In the genomic region with DNA sequence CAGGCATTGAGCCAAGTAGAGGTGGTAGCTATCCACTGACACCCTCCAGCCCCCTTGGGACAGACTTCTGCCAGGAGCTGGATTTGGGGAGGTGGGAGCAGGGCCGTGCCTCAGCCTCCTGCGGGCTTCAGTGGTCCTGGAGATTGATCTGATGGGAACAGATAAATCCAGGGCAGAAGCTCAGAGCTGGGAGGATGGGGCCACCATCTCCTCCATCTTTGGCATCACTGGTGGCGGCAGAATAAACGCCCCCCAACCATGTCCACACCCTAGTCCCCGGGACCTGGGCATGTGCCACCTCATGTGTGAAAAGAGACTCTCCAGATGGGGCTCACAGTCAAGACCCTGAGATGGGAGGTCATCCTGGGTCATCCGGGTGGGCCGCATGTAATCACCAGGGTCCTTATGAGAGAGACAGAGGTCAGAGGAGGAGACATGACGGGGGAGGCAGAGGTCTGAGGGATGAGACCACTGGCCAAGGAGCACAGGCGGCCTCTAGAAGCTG, we compare ENCODE assay signal across 20 cellular contexts.
A peak's percentile ranks its signal among the peaks of the same experiment; 100 is the strongest.
DNase-seq lines count a peak whose midpoint lies in the region; ATAC-seq and TF ChIP-seq lines count a peak whose summit lies in the region.
"Had no signal": no experiment of that assay in that cellular context is flagged by ENCODE, and none has a peak within 500 bp of the region (broad histone marks: within the 10 kb centered on the region; RNA-seq: fewer than 3 reads in every experiment).

No MANE protein-coding gene starts in this region.

- no peaks in the 10 kb centered on the region for H3K36me3 ChIP-seq in right atrium auricular region
- no peaks in the 10 kb centered on the region for H3K36me3 ChIP-seq in esophagus muscularis mucosa
- no peaks in the 10 kb centered on the region for H3K36me3 ChIP-seq in vagina
- no peaks in the 10 kb centered on the region for H3K36me3 ChIP-seq in GM23248 (ENCODE audit: low read depth)

- H3K4me1 ChIP-seq in right atrium auricular region (no peaks in the 10 kb centered on the region), esophagus muscularis mucosa (no peaks in the 10 kb centered on the region), vagina (no peaks in the 10 kb centered on the region), GM23248 (ENCODE audit: insufficient read depth) (no peaks in the 10 kb centered on the region)
- H3K4me1 ChIP-seq: Caco-2 had no signal

- TF ChIP-seq EP300 in esophagus muscularis mucosa (IDR thresholded peaks at IDR 0.05): no peak

- H3K9me2 ChIP-seq in GM23248 (ENCODE audit: insufficient read depth): no peaks in the 10 kb centered on the region

- DNase-seq in right atrium auricular region (ENCODE audit: low spot score) (peak; percentile 32), Right ventricle myocardium superior (no peak), esophagus muscularis mucosa (ENCODE audit: extremely low spot score) (peak; percentile 72), osteocyte (ENCODE audit: extremely low spot score, unreplicated experiment) (peak; percentile 65), vagina (ENCODE audit: extremely low spot score in 2 of 2) (peak; percentile 37 to 95), GM23248 (no peak)
- DNase-seq: Caco-2; CD4-positive, CD25-positive, alpha-beta regulatory T cell; EL; H9; NCI-H1417; NCI-H187 treated with DMSO at 0.1 percent for 48 hours; NCI-H2171; NCI-H446; NK-92 treated with Interleukin-12 subunit alpha and Interleukin-12 subunit beta, amount 100 ng/mL, for 24 hours; SIG-M5 had no signal

- no peak overlapping the region for H3K4me2 ChIP-seq in GM23248 (ENCODE audit: unreplicated experiment)

- H3K9me3 ChIP-seq in right atrium auricular region (no peaks in the 10 kb centered on the region), esophagus muscularis mucosa (no peaks in the 10 kb centered on the region), vagina (no peaks in the 10 kb centered on the region), GM23248 (ENCODE audit: low read depth) (no peaks in the 10 kb centered on the region)
- H3K9me3 ChIP-seq: Caco-2 had no signal

- TF ChIP-seq CTCF in right atrium auricular region (IDR thresholded peaks at IDR 0.05): no peak
- no peak for TF ChIP-seq CTCF in esophagus muscularis mucosa (IDR thresholded peaks at IDR 0.05)
- no peak for TF ChIP-seq CTCF in osteocyte (IDR thresholded peaks at IDR 0.05)
- TF ChIP-seq CTCF in vagina (IDR thresholded peaks at IDR 0.05): no peak

- intact Hi-C loops in Right ventricle myocardium superior (cut with DNase I): no loop called here
- intact Hi-C loops in esophagus muscularis mucosa (cut with DNase I): no loop called here
- intact Hi-C loops in vagina (cut with DNase I): no loop called here

- WGBS in esophagus muscularis mucosa: 96% methylated on average over 6 of the region's 9 CpGs
- 45 to 53% methylated on average over 9 of the region's 9 CpGs for WGBS in GM23248 (ENCODE audit: low coverage in 1 of 2, low lambda C conversion rate in 2 of 2, missing lambda C conversion rate in 2 of 2), 2 experiments

- H3K27ac Mint-ChIP-seq in osteocyte (ENCODE audit: unreplicated experiment): no peak overlapping the region
- H3K27ac Mint-ChIP-seq: CD4-positive, CD25-positive, alpha-beta regulatory T cell; H9; IgD-negative memory B cell had no signal

- H3K27me3 ChIP-seq in right atrium auricular region (no peaks in the 10 kb centered on the region), esophagus muscularis mucosa (peaks cover 0 to 7% (median 0%) of the 10 kb centered on the region in 4 donors), vagina (no peaks in the 10 kb centered on the region), GM23248 (replicated peaks; ENCODE audit: insufficient read depth) (peaks cover 6% of the 10 kb centered on the region)

- no peak overlapping the region for H3K4me3 Mint-ChIP-seq in osteocyte (ENCODE audit: unreplicated experiment)
- H3K4me3 Mint-ChIP-seq: CD4-positive, CD25-positive, alpha-beta regulatory T cell; H9; IgD-negative memory B cell had no signal

- H3K27me3 Mint-ChIP-seq in osteocyte (ENCODE audit: unreplicated experiment): peaks cover 4% of the 10 kb centered on the region
- H3K27me3 Mint-ChIP-seq: IgD-negative memory B cell had no signal

- no peak overlapping the region for H3K4me3 ChIP-seq in right atrium auricular region
- H3K4me3 ChIP-seq in esophagus muscularis mucosa: no peak overlapping the region
- no peak overlapping the region for H3K4me3 ChIP-seq in vagina
- H3K4me3 ChIP-seq in GM23248: no peak overlapping the region

- no peaks in the 10 kb centered on the region for H3K36me3 Mint-ChIP-seq in osteocyte (ENCODE audit: unreplicated experiment)
- H3K36me3 Mint-ChIP-seq: CD4-positive, CD25-positive, alpha-beta regulatory T cell had no signal

- no peaks in the 10 kb centered on the region for H3K4me1 Mint-ChIP-seq in osteocyte (ENCODE audit: unreplicated experiment)
- H3K4me1 Mint-ChIP-seq: CD4-positive, CD25-positive, alpha-beta regulatory T cell; IgD-negative memory B cell had no signal

- H3K79me2 ChIP-seq in GM23248 (ENCODE audit: insufficient read depth): no peaks in the 10 kb centered on the region

- in situ Hi-C loops in GM23248 (cut with MboI): no loop called here

- no peak overlapping the region for H3K27ac ChIP-seq in right atrium auricular region
- H3K27ac ChIP-seq in esophagus muscularis mucosa (replicated peaks in 1 of 4): no peak overlapping the region
- H3K27ac ChIP-seq in vagina: no peak overlapping the region
- no peak overlapping the region for H3K27ac ChIP-seq in GM23248
- H3K27ac ChIP-seq: HL-60 had no signal

- no peaks in the 10 kb centered on the region for H3F3A ChIP-seq in GM23248 (ENCODE audit: insufficient read depth)

- ATAC-seq in Right ventricle myocardium superior (ENCODE audit: poor library complexity) (no peak), GM21825 (IDR thresholded peaks at IDR 0.05; ENCODE audit: unreplicated experiment) (no peak), HG02642 (IDR thresholded peaks at IDR 0.05; ENCODE audit: poor library complexity, unreplicated experiment) (no peak)

- no peak overlapping the region for H2AFZ ChIP-seq in GM23248

- no peaks in the 10 kb centered on the region for H4K20me1 ChIP-seq in GM23248 (ENCODE audit: insufficient read depth)

- TF ChIP-seq POLR2A in esophagus muscularis mucosa (IDR thresholded peaks at IDR 0.05; ENCODE audit: low read depth) (no peak), vagina (IDR thresholded peaks at IDR 0.05) (no peak)

- no peaks in the 10 kb centered on the region for H3K9me3 Mint-ChIP-seq in osteocyte (ENCODE audit: unreplicated experiment)
- H3K9me3 Mint-ChIP-seq: CD4-positive, CD25-positive, alpha-beta regulatory T cell; IgD-negative memory B cell had no signal

- no peak overlapping the region for H3K9ac ChIP-seq in GM23248

Comparison
In these comparisons a context has a peak if more than half of its experiments do, and no peak if none do; other contexts are left out.
1. DNase-seq: peak in right atrium auricular region (single experiment), esophagus muscularis mucosa (single experiment), osteocyte (single experiment) and vagina (2 of 2); none in Right ventricle myocardium superior (single experiment) and GM23248 (single experiment).